ENCODE assay signal across 8 cellular contexts in genomic region chr11:613369-613968, GRCh38. TPM values are rescaled to one million over a fixed set of nuclear protein-coding genes. Genes with fewer than 3 reads are reported as not detected.
DNase-seq lines count a peak whose midpoint lies in the region; ATAC-seq and TF ChIP-seq lines count a peak whose summit lies in the region.

No MANE protein-coding gene starts in this region.

- no peaks in the 10 kb centered on the region for H3K9me2 ChIP-seq in GM23248 (ENCODE audit: insufficient read depth)

- peak overlapping the region; percentile 65 for H3K27ac ChIP-seq in skeletal muscle tissue (ENCODE audit: low read depth, low read length)
- H3K27ac ChIP-seq in GM23248, result no peak overlapping the region

- H3F3A ChIP-seq in GM23248 (ENCODE audit: insufficient read depth), result peaks cover 7% of the 10 kb centered on the region; the same call in 1 of the 2 replicates

- H3K27me3 Mint-ChIP-seq in activated T-cell treated with anti-CD3 and anti-CD28 coated beads, Interleukin-2, amount 50 U/mL, for 4 hours (ENCODE audit: low read depth), result no peaks in the 10 kb centered on the region

- peaks cover 93% of the 10 kb centered on the region for H3K36me3 ChIP-seq in NT2/D1 (ENCODE audit: insufficient read depth, insufficient read length, low read length)
- peaks cover 33 to 44% (median 39%) of the 10 kb centered on the region in 3 donors for H3K36me3 ChIP-seq in skeletal muscle tissue (ENCODE audit: control insufficient read depth in 3 of 3, insufficient read depth in 3 of 3, low read length in 3 of 3)
- H3K36me3 ChIP-seq in GM23248 (ENCODE audit: low read depth), result peaks cover 7% of the 10 kb centered on the region; the same call in 1 of the 2 replicates

- H3K27me3 ChIP-seq in NT2/D1 (ENCODE audit: insufficient read depth, insufficient read length) (no peaks in the 10 kb centered on the region), skeletal muscle tissue (ENCODE audit: control insufficient read depth in 3 of 3, insufficient read depth in 3 of 3, low read length in 3 of 3) (no peaks in the 10 kb centered on the region), GM23248 (replicated peaks; ENCODE audit: insufficient read depth) (no peaks in the 10 kb centered on the region)

- H2AFZ ChIP-seq in GM23248, result no peak overlapping the region

- H3K9ac ChIP-seq in NT2/D1 (ENCODE audit: insufficient read length, low read depth), result no peak overlapping the region
- H3K9ac ChIP-seq in skeletal muscle tissue (ENCODE audit: low read depth in 1 of 3, low read length in 3 of 3), result no peak overlapping the region
- no peak overlapping the region for H3K9ac ChIP-seq in GM23248

- ATAC-seq in activated T-cell treated with anti-CD3 and anti-CD28 coated beads, Interleukin-2, amount 50 U/mL, for 4 hours, result peak; percentile 33 to 47
- ATAC-seq in HG03571 (IDR thresholded peaks at IDR 0.05; ENCODE audit: unreplicated experiment), result no peak

- H3K4me2 ChIP-seq in GM23248 (ENCODE audit: unreplicated experiment), result no peak overlapping the region

- H3K4me1 ChIP-seq in NT2/D1 (ENCODE audit: insufficient read depth, insufficient read length) (peaks cover 29% of the 10 kb centered on the region), skeletal muscle tissue (ENCODE audit: control insufficient read depth in 3 of 3, insufficient read depth in 3 of 3, low read length in 3 of 3) (peaks cover 35 to 44% (median 37%) of the 10 kb centered on the region in 3 donors), GM23248 (ENCODE audit: insufficient read depth) (no peaks in the 10 kb centered on the region)

- no peaks in the 10 kb centered on the region for H3K9me3 Mint-ChIP-seq in activated T-cell treated with anti-CD3 and anti-CD28 coated beads, Interleukin-2, amount 50 U/mL, for 4 hours

- 84 to 89% methylated on average over 16 to 31 of the region's 36 CpGs for WGBS in GM23248 (ENCODE audit: low coverage in 1 of 2, low lambda C conversion rate in 2 of 2, missing lambda C conversion rate in 2 of 2), 2 experiments

- H3K36me3 Mint-ChIP-seq in activated T-cell treated with anti-CD3 and anti-CD28 coated beads, Interleukin-2, amount 50 U/mL, for 4 hours (ENCODE audit: insufficient read depth), result peaks cover 7% of the 10 kb centered on the region

- no peaks in the 10 kb centered on the region for H3K9me3 ChIP-seq in NT2/D1 (ENCODE audit: insufficient read depth, low read length)
- H3K9me3 ChIP-seq in skeletal muscle tissue (ENCODE audit: control insufficient read depth in 3 of 3, low read length in 3 of 3), result no peaks in the 10 kb centered on the region
- H3K9me3 ChIP-seq in GM23248 (ENCODE audit: low read depth), result no peaks in the 10 kb centered on the region

- no peaks in the 10 kb centered on the region for H3K79me2 ChIP-seq in GM23248 (ENCODE audit: insufficient read depth)

- DNase-seq in NT2/D1 (ENCODE audit: low read depth, low spot score) (peak; percentile 61), foreskin melanocyte (peak; percentile 25), GM23248 (no peak), G401 (ENCODE audit: low spot score) (no peak)
- peak; percentile 87 for DNase-seq in activated T-cell treated with anti-CD3 and anti-CD28 coated beads, Interleukin-2, amount 50 U/mL, for 4 hours

- in situ Hi-C loops in GM23248 (cut with MboI) (no loop called here), G401 (cut with HindIII; ENCODE audit: low sequenced_read_pairs) (no loop called here)

- TF ChIP-seq POLR2A in GM19099 (IDR thresholded peaks at IDR 0.05; ENCODE audit: extremely low read depth, insufficient read length, low read depth), result peak; percentile 48

- H3K4me3 ChIP-seq in NT2/D1 (ENCODE audit: insufficient read length, low read depth) (no peak overlapping the region), skeletal muscle tissue (ENCODE audit: low read length in 3 of 3) (no peak overlapping the region), GM23248 (no peak overlapping the region)

- peak overlapping the region; percentile 26 for H3K4me3 Mint-ChIP-seq in activated T-cell treated with anti-CD3 and anti-CD28 coated beads, Interleukin-2, amount 50 U/mL, for 4 hours

- no peaks in the 10 kb centered on the region for H4K20me1 ChIP-seq in GM23248 (ENCODE audit: insufficient read depth)

- peaks cover 15% of the 10 kb centered on the region for H3K4me1 Mint-ChIP-seq in activated T-cell treated with anti-CD3 and anti-CD28 coated beads, Interleukin-2, amount 50 U/mL, for 4 hours (ENCODE audit: low read depth)

RNA-seq across cellular contexts. Expression of gene IRF7, which starts 2.3 kb away (rescaled TPM):
- total RNA-seq in activated T-cell treated with anti-CD3 and anti-CD28 coated beads, Interleukin-2, amount 50 U/mL, for 4 hours, result 10 to 100 TPM; 16.3 to 26.7 (median 17.7) TPM
- total RNA-seq in skeletal muscle tissue, result 6.8 TPM
- 3.7 and 11.8 TPM in 2 replicates for total RNA-seq in GM23248 (2014; rRNA removed; shearing (Covaris generic))
- polyA plus RNA-seq in GM23248 (2016; fragmentation: Nextera tagmentation; extraction: Ambion mirVana), result 4.7 and 5.1 TPM in 2 replicates
- total RNA-seq in G401 (2014; rRNA removed; shearing (Covaris generic)), result 1.1 and 3.6 TPM in 2 replicates

RNA-seq across cellular contexts. Expression of gene CDHR5, which starts 11.3 kb away (rescaled TPM):
- total RNA-seq in activated T-cell treated with anti-CD3 and anti-CD28 coated beads, Interleukin-2, amount 50 U/mL, for 4 hours, result not detected
- 1.0 TPM for total RNA-seq in skeletal muscle tissue
- total RNA-seq in GM23248 (2014; rRNA removed; shearing (Covaris generic)), result not detected in 2 replicates
- not detected in 2 replicates for polyA plus RNA-seq in GM23248 (2016; fragmentation: Nextera tagmentation; extraction: Ambion mirVana)
- not detected in 2 replicates for total RNA-seq in G401 (2014; rRNA removed; shearing (Covaris generic))

RNA-seq across cellular contexts. Expression of gene SCT, which starts 13.5 kb away (rescaled TPM):
- not detected for total RNA-seq in activated T-cell treated with anti-CD3 and anti-CD28 coated beads, Interleukin-2, amount 50 U/mL, for 4 hours
- total RNA-seq in skeletal muscle tissue, result 74.6 TPM
- total RNA-seq in GM23248 (2014; rRNA removed; shearing (Covaris generic)), result not detected in 2 replicates
- polyA plus RNA-seq in GM23248 (2016; fragmentation: Nextera tagmentation; extraction: Ambion mirVana), result not detected in 2 replicates
- total RNA-seq in G401 (2014; rRNA removed; shearing (Covaris generic)), result not detected in 2 replicates

RNA-seq across cellular contexts. Expression of gene DRD4, which starts 23.6 kb away (rescaled TPM):
- under 1 TPM in 2 of 3 donors, not detected in 1; 0.13 to 0.28 TPM for total RNA-seq in activated T-cell treated with anti-CD3 and anti-CD28 coated beads, Interleukin-2, amount 50 U/mL, for 4 hours
- not detected for total RNA-seq in skeletal muscle tissue
- total RNA-seq in GM23248 (2014; rRNA removed; shearing (Covaris generic)), result not detected in 2 replicates
- polyA plus RNA-seq in GM23248 (2016; fragmentation: Nextera tagmentation; extraction: Ambion mirVana), result not detected in 2 replicates
- total RNA-seq in G401 (2014; rRNA removed; shearing (Covaris generic)), result not detected in 2 replicates

RNA-seq across cellular contexts. Expression of gene PHRF1, which starts 37.2 kb away (rescaled TPM):
- 10 to 100 TPM; 57.7 to 59.2 (median 57.7) TPM for total RNA-seq in activated T-cell treated with anti-CD3 and anti-CD28 coated beads, Interleukin-2, amount 50 U/mL, for 4 hours
- 21.9 TPM for total RNA-seq in skeletal muscle tissue
- total RNA-seq in GM23248 (2014; rRNA removed; shearing (Covaris generic)), result 27.7 and 30.5 TPM in 2 replicates
- polyA plus RNA-seq in GM23248 (2016; fragmentation: Nextera tagmentation; extraction: Ambion mirVana), result 10.9 and 11.0 TPM in 2 replicates
- 34.8 and 39.3 TPM in 2 replicates for total RNA-seq in G401 (2014; rRNA removed; shearing (Covaris generic))

Comparison
In these comparisons a context has a peak if more than half of its experiments do, and no peak if none do; other contexts are left out.
1. DNase-seq: peak in NT2/D1 (single experiment), activated T-cell treated with anti-CD3 and anti-CD28 coated beads, Interleukin-2, amount 50 U/mL, for 4 hours (single experiment) and foreskin melanocyte (single experiment); none in GM23248 (single experiment) and G401 (single experiment).
2. RNA of gene SCT, which starts 13.5 kb away (total RNA-seq): 74.6 TPM in skeletal muscle tissue (single experiment); not detected in activated T-cell treated with anti-CD3 and anti-CD28 coated beads, Interleukin-2, amount 50 U/mL, for 4 hours, not detected in GM23248 and not detected in G401; every median in the first group is over 10 times any median in the second.